In the genomic region with DNA sequence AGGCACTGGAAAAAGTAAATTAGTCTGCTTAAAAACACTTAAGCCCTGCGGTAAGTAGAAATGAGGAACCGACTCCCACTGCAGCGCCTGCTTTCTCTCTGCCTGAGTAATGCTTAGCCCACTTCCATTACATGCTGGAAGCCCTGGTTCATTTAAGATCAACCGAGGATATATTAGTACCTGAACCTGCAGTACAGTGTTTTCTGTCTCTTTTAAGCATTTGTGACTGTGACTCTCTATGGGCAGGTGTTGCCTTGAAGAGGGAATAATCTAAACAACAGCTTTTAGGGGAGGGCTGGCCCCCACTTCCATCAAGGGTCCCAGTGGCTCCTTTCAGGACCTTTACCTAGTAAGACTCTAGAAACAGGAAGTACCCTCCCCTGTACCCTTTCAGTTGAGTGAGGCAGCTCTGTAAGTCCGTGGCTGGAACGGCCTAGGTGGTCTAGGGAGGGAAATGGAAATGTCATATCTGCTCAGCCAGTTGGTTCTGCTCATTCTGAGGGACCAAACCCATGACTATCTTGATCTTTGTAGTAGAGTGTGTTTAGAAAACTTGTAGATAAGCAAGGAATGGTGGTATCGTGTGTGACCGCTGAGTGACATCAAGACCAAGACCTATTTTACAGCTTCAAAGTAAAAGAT, we compare ENCODE assay signal across 1 cellular context.
TF ChIP-seq lines count a peak whose summit lies in the region.

No MANE protein-coding gene starts in this region.

TF ChIP-seq in K562, 482 proteins besides CTCF, POLR2A, EP300 and RAD21 (continued from another document and continues in another):
- no peak for TF ChIP-seq HMGXB4 (CRISPR knock-in tag; IDR thresholded peaks at IDR 0.05)
- TF ChIP-seq HINFP (tag; conservative IDR thresholded peaks at IDR 0.05; ENCODE audit: low read depth): no peak
- peak; percentile 96 for TF ChIP-seq DPF2 (IDR thresholded peaks at IDR 0.05)
- peak; percentile 95 for TF ChIP-seq PML (IDR thresholded peaks at IDR 0.05; ENCODE audit: low read length)
- TF ChIP-seq, protein P1, sequence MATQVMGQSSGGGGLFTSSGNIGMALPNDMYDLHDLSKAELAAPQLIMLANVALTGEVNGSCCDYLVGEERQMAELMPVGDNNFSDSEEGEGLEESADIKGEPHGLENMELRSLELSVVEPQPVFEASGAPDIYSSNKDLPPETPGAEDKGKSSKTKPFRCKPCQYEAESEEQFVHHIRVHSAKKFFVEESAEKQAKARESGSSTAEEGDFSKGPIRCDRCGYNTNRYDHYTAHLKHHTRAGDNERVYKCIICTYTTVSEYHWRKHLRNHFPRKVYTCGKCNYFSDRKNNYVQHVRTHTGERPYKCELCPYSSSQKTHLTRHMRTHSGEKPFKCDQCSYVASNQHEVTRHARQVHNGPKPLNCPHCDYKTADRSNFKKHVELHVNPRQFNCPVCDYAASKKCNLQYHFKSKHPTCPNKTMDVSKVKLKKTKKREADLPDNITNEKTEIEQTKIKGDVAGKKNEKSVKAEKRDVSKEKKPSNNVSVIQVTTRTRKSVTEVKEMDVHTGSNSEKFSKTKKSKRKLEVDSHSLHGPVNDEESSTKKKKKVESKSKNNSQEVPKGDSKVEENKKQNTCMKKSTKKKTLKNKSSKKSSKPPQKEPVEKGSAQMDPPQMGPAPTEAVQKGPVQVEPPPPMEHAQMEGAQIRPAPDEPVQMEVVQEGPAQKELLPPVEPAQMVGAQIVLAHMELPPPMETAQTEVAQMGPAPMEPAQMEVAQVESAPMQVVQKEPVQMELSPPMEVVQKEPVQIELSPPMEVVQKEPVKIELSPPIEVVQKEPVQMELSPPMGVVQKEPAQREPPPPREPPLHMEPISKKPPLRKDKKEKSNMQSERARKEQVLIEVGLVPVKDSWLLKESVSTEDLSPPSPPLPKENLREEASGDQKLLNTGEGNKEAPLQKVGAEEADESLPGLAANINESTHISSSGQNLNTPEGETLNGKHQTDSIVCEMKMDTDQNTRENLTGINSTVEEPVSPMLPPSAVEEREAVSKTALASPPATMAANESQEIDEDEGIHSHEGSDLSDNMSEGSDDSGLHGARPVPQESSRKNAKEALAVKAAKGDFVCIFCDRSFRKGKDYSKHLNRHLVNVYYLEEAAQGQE (CRISPR knock-in tag; IDR thresholded peaks at IDR 0.05; ENCODE audit: low read depth): no peak
- no peak for TF ChIP-seq RBM34 (IDR thresholded peaks at IDR 0.05; ENCODE audit: borderline replicate concordance, insufficient read depth, low read length)
- TF ChIP-seq ZNF444 (CRISPR knock-in tag; IDR thresholded peaks at IDR 0.05): no peak
- TF ChIP-seq TRIM24 (IDR thresholded peaks at IDR 0.05): peak; percentile 67 to 81; a peak in 3 of 4 replicates
- no peak for TF ChIP-seq ZNF512 (tag; IDR thresholded peaks at IDR 0.05)
- TF ChIP-seq POLR2AphosphoS5 (IDR thresholded peaks at IDR 0.05; ENCODE audit: control insufficient read depth, insufficient read depth, low read depth, low read length): peak; percentile 83
- TF ChIP-seq, protein P2, sequence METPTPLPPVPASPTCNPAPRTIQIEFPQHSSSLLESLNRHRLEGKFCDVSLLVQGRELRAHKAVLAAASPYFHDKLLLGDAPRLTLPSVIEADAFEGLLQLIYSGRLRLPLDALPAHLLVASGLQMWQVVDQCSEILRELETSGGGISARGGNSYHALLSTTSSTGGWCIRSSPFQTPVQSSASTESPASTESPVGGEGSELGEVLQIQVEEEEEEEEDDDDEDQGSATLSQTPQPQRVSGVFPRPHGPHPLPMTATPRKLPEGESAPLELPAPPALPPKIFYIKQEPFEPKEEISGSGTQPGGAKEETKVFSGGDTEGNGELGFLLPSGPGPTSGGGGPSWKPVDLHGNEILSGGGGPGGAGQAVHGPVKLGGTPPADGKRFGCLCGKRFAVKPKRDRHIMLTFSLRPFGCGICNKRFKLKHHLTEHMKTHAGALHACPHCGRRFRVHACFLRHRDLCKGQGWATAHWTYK (CRISPR knock-in tag; IDR thresholded peaks at IDR 0.05): 0 out of 2 replicates have a peak, but pooled peaks have one; percentile 50
- TF ChIP-seq MTA3 (IDR thresholded peaks at IDR 0.05; ENCODE audit: borderline replicate concordance): peak; percentile 62; the same call in 1 of the 2 replicates
- TF ChIP-seq KAT8 (IDR thresholded peaks at IDR 0.05; ENCODE audit: low read depth): no peak
- 0 out of 2 replicates have a peak, but pooled peaks have one; percentile 49 for TF ChIP-seq GABPB1 (CRISPR knock-in tag; IDR thresholded peaks at IDR 0.05)
- TF ChIP-seq KAT2B (IDR thresholded peaks at IDR 0.05; ENCODE audit: low read depth, low read length): no peak
- no peak for TF ChIP-seq EWSR1 (IDR thresholded peaks at IDR 0.05; ENCODE audit: borderline replicate concordance, low read depth, partially characterized antibody)
- TF ChIP-seq HDAC3 (IDR thresholded peaks at IDR 0.05; ENCODE audit: borderline replicate concordance, partially characterized antibody): peak; percentile 83
- TF ChIP-seq NCOA2 (IDR thresholded peaks at IDR 0.05; ENCODE audit: partially characterized antibody in 2 of 2): peak in 1 of 2 experiments; percentile 29
- TF ChIP-seq ZNF407 (IDR thresholded peaks at IDR 0.05; ENCODE audit: low read depth): no peak
- peak; percentile 53; the same call in 1 of the 2 replicates for TF ChIP-seq MYC (IDR thresholded peaks at IDR 0.05; ENCODE audit: low read depth, low read length)
- TF ChIP-seq MYC (CRISPR knock-in tag; IDR thresholded peaks at IDR 0.05; ENCODE audit: borderline replicate concordance, low read depth): no peak
- TF ChIP-seq ARNT (IDR thresholded peaks at IDR 0.05): peak in 1 of 2 experiments; percentile 65; a peak in 2 of 4 replicates
- TF ChIP-seq ARID1B (IDR thresholded peaks at IDR 0.05): peak; percentile 98
- TF ChIP-seq, protein P3, sequence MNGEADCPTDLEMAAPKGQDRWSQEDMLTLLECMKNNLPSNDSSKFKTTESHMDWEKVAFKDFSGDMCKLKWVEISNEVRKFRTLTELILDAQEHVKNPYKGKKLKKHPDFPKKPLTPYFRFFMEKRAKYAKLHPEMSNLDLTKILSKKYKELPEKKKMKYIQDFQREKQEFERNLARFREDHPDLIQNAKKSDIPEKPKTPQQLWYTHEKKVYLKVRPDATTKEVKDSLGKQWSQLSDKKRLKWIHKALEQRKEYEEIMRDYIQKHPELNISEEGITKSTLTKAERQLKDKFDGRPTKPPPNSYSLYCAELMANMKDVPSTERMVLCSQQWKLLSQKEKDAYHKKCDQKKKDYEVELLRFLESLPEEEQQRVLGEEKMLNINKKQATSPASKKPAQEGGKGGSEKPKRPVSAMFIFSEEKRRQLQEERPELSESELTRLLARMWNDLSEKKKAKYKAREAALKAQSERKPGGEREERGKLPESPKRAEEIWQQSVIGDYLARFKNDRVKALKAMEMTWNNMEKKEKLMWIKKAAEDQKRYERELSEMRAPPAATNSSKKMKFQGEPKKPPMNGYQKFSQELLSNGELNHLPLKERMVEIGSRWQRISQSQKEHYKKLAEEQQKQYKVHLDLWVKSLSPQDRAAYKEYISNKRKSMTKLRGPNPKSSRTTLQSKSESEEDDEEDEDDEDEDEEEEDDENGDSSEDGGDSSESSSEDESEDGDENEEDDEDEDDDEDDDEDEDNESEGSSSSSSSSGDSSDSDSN (IDR thresholded peaks at IDR 0.05; ENCODE audit: borderline replicate concordance in 1 of 2, low read depth in 2 of 2, low read length in 2 of 2): no peak
- no peak for TF ChIP-seq HSF4 (CRISPR knock-in tag; IDR thresholded peaks at IDR 0.05; ENCODE audit: borderline replicate concordance)
- no peak for TF ChIP-seq DACH1 (IDR thresholded peaks at IDR 0.05; ENCODE audit: partially characterized antibody)
- TF ChIP-seq RBBP5 (IDR thresholded peaks at IDR 0.05; ENCODE audit: borderline replicate concordance, insufficient read depth, low read length, poor library complexity, severe bottlenecking): peak; percentile 61
- TF ChIP-seq ZNF583 (CRISPR knock-in tag; IDR thresholded peaks at IDR 0.05): 0 out of 2 replicates have a peak, but pooled peaks have one; percentile 41
